In genomic region chr1:151009206-151009587, GRCh38 we compare ENCODE assay signal across 8 cellular contexts. TPM values are rescaled to one million over a fixed set of nuclear protein-coding genes. Genes with fewer than 3 reads are reported as not detected.
DNase-seq lines count a peak whose midpoint lies in the region; ATAC-seq lines count a peak whose summit lies in the region.

No MANE protein-coding gene starts in this region.

- no peaks in the 10 kb centered on the region for H3K27me3 Mint-ChIP-seq in T-helper 1 cell treated with Interleukin-12 subunit alpha and Interleukin-12 subunit beta and Interleukin-4 antibody, amounts not matched to agents 30 μg/mL and 1 μg/mL, for 36 hours (ENCODE audit: low read depth)
- no peaks in the 10 kb centered on the region for H3K27me3 Mint-ChIP-seq in activated T-helper 17 cell treated with anti-CD3 and anti-CD28 coated beads, Interleukin-2, amount 50 U/mL, for 72 hours

- no peaks in the 10 kb centered on the region for H3K9me3 ChIP-seq in iPS-20b (ENCODE audit: insufficient read depth, low read depth, low read length)

- no peaks in the 10 kb centered on the region for H3K27me3 ChIP-seq in iPS-20b (ENCODE audit: insufficient read depth, low read length)

- DNase-seq in T-helper 1 cell (no peak), substantia nigra (lab: John Stamatoyannopoulos, UW) (no peak), DMS79 (lab: John Stamatoyannopoulos, UW) (no peak)

- peak overlapping the region; percentile 88 for H3K9ac ChIP-seq in iPS-20b (ENCODE audit: low read depth, low read length)

- H3K27ac Mint-ChIP-seq in T-helper 1 cell treated with Interleukin-12 subunit alpha and Interleukin-12 subunit beta and Interleukin-4 antibody, amounts not matched to agents 30 μg/mL and 1 μg/mL, for 36 hours, result peak overlapping the region; percentile 93
- H3K27ac Mint-ChIP-seq in activated T-helper 17 cell treated with anti-CD3 and anti-CD28 coated beads, Interleukin-2, amount 50 U/mL, for 72 hours, result peak overlapping the region; percentile 98

- peaks cover 15% of the 10 kb centered on the region for H3K36me3 Mint-ChIP-seq in T-helper 1 cell treated with Interleukin-12 subunit alpha and Interleukin-12 subunit beta and Interleukin-4 antibody, amounts not matched to agents 30 μg/mL and 1 μg/mL, for 36 hours (ENCODE audit: low read depth)
- peaks cover 17% of the 10 kb centered on the region for H3K36me3 Mint-ChIP-seq in activated T-helper 17 cell treated with anti-CD3 and anti-CD28 coated beads, Interleukin-2, amount 50 U/mL, for 72 hours (ENCODE audit: low read depth)

- H3K4me1 Mint-ChIP-seq in T-helper 1 cell treated with Interleukin-12 subunit alpha and Interleukin-12 subunit beta and Interleukin-4 antibody, amounts not matched to agents 30 μg/mL and 1 μg/mL, for 36 hours (ENCODE audit: low read depth), result peaks cover 49% of the 10 kb centered on the region
- H3K4me1 Mint-ChIP-seq in activated T-helper 17 cell treated with anti-CD3 and anti-CD28 coated beads, Interleukin-2, amount 50 U/mL, for 72 hours, result peaks cover 18% of the 10 kb centered on the region

- no peaks in the 10 kb centered on the region for H3K9me3 Mint-ChIP-seq in T-helper 1 cell treated with Interleukin-12 subunit alpha and Interleukin-12 subunit beta and Interleukin-4 antibody, amounts not matched to agents 30 μg/mL and 1 μg/mL, for 36 hours
- no peaks in the 10 kb centered on the region for H3K9me3 Mint-ChIP-seq in activated T-helper 17 cell treated with anti-CD3 and anti-CD28 coated beads, Interleukin-2, amount 50 U/mL, for 72 hours

- peak overlapping the region; percentile 98 for H3K4me3 Mint-ChIP-seq in T-helper 1 cell treated with Interleukin-12 subunit alpha and Interleukin-12 subunit beta and Interleukin-4 antibody, amounts not matched to agents 30 μg/mL and 1 μg/mL, for 36 hours
- H3K4me3 Mint-ChIP-seq in activated T-helper 17 cell treated with anti-CD3 and anti-CD28 coated beads, Interleukin-2, amount 50 U/mL, for 72 hours, result peak overlapping the region; percentile 93

- peak overlapping the region; percentile 92 for H3K4me3 ChIP-seq in iPS-20b (ENCODE audit: low read length)

- ATAC-seq in activated T-helper 17 cell treated with anti-CD3 and anti-CD28 coated beads, Interleukin-2, amount 50 U/mL, for 72 hours (replicated peaks), result peak; percentile 34
- ATAC-seq in HG03442 (IDR thresholded peaks at IDR 0.05; ENCODE audit: unreplicated experiment) (no peak), GM21717 (IDR thresholded peaks at IDR 0.05; ENCODE audit: unreplicated experiment) (no peak)

- peaks cover 20% of the 10 kb centered on the region for H3K4me1 ChIP-seq in iPS-20b (ENCODE audit: insufficient read depth, low read length)

- H3K27ac ChIP-seq in iPS-20b (ENCODE audit: low read length) (no peak overlapping the region), substantia nigra (ENCODE audit: low read depth, low read length, poor library complexity, severe bottlenecking) (peak overlapping the region; percentile 99)

- H3K36me3 ChIP-seq in iPS-20b (ENCODE audit: insufficient read depth, low read depth, low read length), result 0 out of 2 replicates have a peak, but pooled peaks cover 4% of the 10 kb centered on the region

RNA-seq across cellular contexts. Expression of gene PRUNE1, which starts 0.9 kb away (rescaled TPM):
- 10 to 100 TPM; 12.5 to 15.3 TPM for total RNA-seq in activated T-helper 17 cell treated with anti-CD3 and anti-CD28 coated beads, Interleukin-2, amount 50 U/mL, for 72 hours

RNA-seq across cellular contexts. Expression of gene MINDY1, which starts 2.5 kb away (rescaled TPM):
- total RNA-seq in activated T-helper 17 cell treated with anti-CD3 and anti-CD28 coated beads, Interleukin-2, amount 50 U/mL, for 72 hours, result 10 to 100 TPM; 10.9 to 22.6 TPM

RNA-seq across cellular contexts. Expression of gene ANXA9, which starts 27.1 kb away (rescaled TPM):
- total RNA-seq in activated T-helper 17 cell treated with anti-CD3 and anti-CD28 coated beads, Interleukin-2, amount 50 U/mL, for 72 hours, result under 1 TPM; 0.19 to 0.30 TPM

RNA-seq across cellular contexts. Expression of gene BNIPL, which starts 27.2 kb away (rescaled TPM):
- 1 to 10 TPM; 1.4 to 4.5 TPM for total RNA-seq in activated T-helper 17 cell treated with anti-CD3 and anti-CD28 coated beads, Interleukin-2, amount 50 U/mL, for 72 hours

RNA-seq across cellular contexts. Expression of gene CERS2, which starts 34.6 kb away (rescaled TPM):
- total RNA-seq in activated T-helper 17 cell treated with anti-CD3 and anti-CD28 coated beads, Interleukin-2, amount 50 U/mL, for 72 hours, result 100 to 1,000 TPM; 114 to 212 TPM
